Comparison of ENCODE assay signal across 11 cellular contexts in genomic region chr17:2059125-2059836, GRCh38. TPM values are rescaled to one million over a fixed set of nuclear protein-coding genes. Genes with fewer than 3 reads are reported as not detected.
DNase-seq lines count a peak whose midpoint lies in the region; ATAC-seq, FAIRE-seq and TF ChIP-seq lines count a peak whose summit lies in the region.
"Had no signal": no experiment of that assay in that cellular context is flagged by ENCODE, and none has a peak within 500 bp of the region (broad histone marks: within the 10 kb centered on the region; RNA-seq: fewer than 3 reads in every experiment).

No MANE protein-coding gene starts in this region.

- WGBS in thymus, result 6% methylated on average over 36 of the region's 36 CpGs

- peaks cover 31% of the 10 kb centered on the region for H3K4me1 ChIP-seq in thymus (ENCODE audit: control insufficient read depth, insufficient read depth, low read length)

- peak overlapping the region; percentile 29 for H3K4me3 ChIP-seq in thymus (ENCODE audit: low read length)

- in situ Hi-C loops in GM13977 (cut with MboI; ENCODE audit: low pct_unique_long_range_greater_than_20kb, low sequenced_read_pairs, unreplicated experiment), result no loop called here

- H3K36me3 Mint-ChIP-seq in activated CD4-positive, alpha-beta memory T cell treated with anti-CD3 and anti-CD28 coated beads, Interleukin-2, amount 10 ng/mL, durations not matched to agents 7 days and 5 days (ENCODE audit: low read depth), result peaks cover 47% of the 10 kb centered on the region
- H3K36me3 Mint-ChIP-seq in activated CD4-positive, alpha-beta memory T cell treated with anti-CD3 and anti-CD28 coated beads for 36 hours, result peaks cover 40% of the 10 kb centered on the region
- H3K36me3 Mint-ChIP-seq in activated CD8-positive, alpha-beta T cell treated with anti-CD3 and anti-CD28 coated beads, Interleukin-2, amount 10 ng/mL, durations not matched to agents 7 days and 5 days (ENCODE audit: low read depth), result peaks cover 52% of the 10 kb centered on the region

- peaks cover 33% of the 10 kb centered on the region for H3K36me3 ChIP-seq in thymus (ENCODE audit: control insufficient read depth, insufficient read depth)

- FAIRE-seq in GM19239 (lab: Jason Lieb, UNC), result no peak
- FAIRE-seq: endometrium had no signal

- CTCF ChIA-PET in activated CD4-positive, alpha-beta memory T cell treated with anti-CD3 and anti-CD28 coated beads, Interleukin-2, amount 10 ng/mL, durations not matched to agents 7 days and 5 days (lab: Charles Lee), result interaction anchor here (1.0 to 7.9 kb wide), 19 partner anchors 11 to 271 kb away, joined by 3 to 210 read pairs (median 6); no protein-coding TSS in a partner anchor
- CTCF ChIA-PET in activated CD4-positive, alpha-beta memory T cell treated with anti-CD3 and anti-CD28 coated beads for 36 hours (lab: Charles Lee), result interaction anchor here (0.6 to 8.5 kb wide), 25 partner anchors 9 to 223 kb away, joined by 3 to 288 read pairs (median 5); no protein-coding TSS in a partner anchor
- CTCF ChIA-PET in activated CD8-positive, alpha-beta T cell treated with anti-CD3 and anti-CD28 coated beads, Interleukin-2, amount 10 ng/mL, durations not matched to agents 7 days and 5 days (lab: Charles Lee), result interaction anchor here (0.7 to 8.5 kb wide), 24 partner anchors 12 to 357 kb away, joined by 3 to 343 read pairs (median 5); partner anchors contain the start of gene TSR1

- H3K27me3 ChIP-seq in layer of hippocampus (ENCODE audit: control insufficient read depth, insufficient read depth, low read length), result peaks cover 3% of the 10 kb centered on the region
- peaks cover 62% of the 10 kb centered on the region for H3K27me3 ChIP-seq in thymus (ENCODE audit: control insufficient read depth, insufficient read depth)

- H3K27ac Mint-ChIP-seq in activated CD4-positive, alpha-beta memory T cell treated with anti-CD3 and anti-CD28 coated beads, Interleukin-2, amount 10 ng/mL, durations not matched to agents 7 days and 5 days, result no peak overlapping the region
- H3K27ac Mint-ChIP-seq in activated CD4-positive, alpha-beta memory T cell treated with anti-CD3 and anti-CD28 coated beads for 36 hours, result no peak overlapping the region
- H3K27ac Mint-ChIP-seq in activated CD8-positive, alpha-beta T cell treated with anti-CD3 and anti-CD28 coated beads, Interleukin-2, amount 10 ng/mL, durations not matched to agents 7 days and 5 days, result peak overlapping the region; percentile 13

- intact Hi-C loops in activated CD4-positive, alpha-beta memory T cell treated with anti-CD3 and anti-CD28 coated beads for 36 hours (cut with micrococcal nuclease), result loop anchor here (5.0 kb wide), 1 partner anchor 293 kb away; no protein-coding TSS in a partner anchor

- peak overlapping the region; percentile 30 for H3K4me3 Mint-ChIP-seq in activated CD4-positive, alpha-beta memory T cell treated with anti-CD3 and anti-CD28 coated beads, Interleukin-2, amount 10 ng/mL, durations not matched to agents 7 days and 5 days
- H3K4me3 Mint-ChIP-seq in activated CD4-positive, alpha-beta memory T cell treated with anti-CD3 and anti-CD28 coated beads for 36 hours, result no peak overlapping the region
- peak overlapping the region; percentile 52 for H3K4me3 Mint-ChIP-seq in activated CD8-positive, alpha-beta T cell treated with anti-CD3 and anti-CD28 coated beads, Interleukin-2, amount 10 ng/mL, durations not matched to agents 7 days and 5 days

- peaks cover 1% of the 10 kb centered on the region for H3K9me3 ChIP-seq in thymus (ENCODE audit: control insufficient read depth)

- TF ChIP-seq CTCF in GM13977 (IDR thresholded peaks at IDR 0.05; ENCODE audit: extremely low read depth, insufficient read depth, missing control alignments), result no peak

- H3K27ac ChIP-seq in layer of hippocampus (ENCODE audit: low read depth, low read length) (peak overlapping the region; percentile 62), thymus (ENCODE audit: low read depth) (peak overlapping the region; percentile 69)
- H3K27ac ChIP-seq: KMS-11 had no signal

- no peak for DNase-seq in activated CD4-positive, alpha-beta memory T cell treated with anti-CD3 and anti-CD28 coated beads, Interleukin-2, amount 10 ng/mL, durations not matched to agents 7 days and 5 days
- DNase-seq in activated CD4-positive, alpha-beta memory T cell treated with anti-CD3 and anti-CD28 coated beads for 36 hours, result no peak
- no peak for DNase-seq in activated CD8-positive, alpha-beta T cell treated with anti-CD3 and anti-CD28 coated beads, Interleukin-2, amount 10 ng/mL, durations not matched to agents 7 days and 5 days
- DNase-seq in GM19239 (ENCODE audit: insufficient read length, low spot score), result no peak
- DNase-seq in GM13977 (ENCODE audit: low spot score), result no peak
- DNase-seq in activated CD4-positive, alpha-beta T cell treated with anti-CD3 and anti-CD28 coated beads for 4 hours, result no peak
- DNase-seq: T1000 had no signal

- POLR2A ChIA-PET in activated CD4-positive, alpha-beta memory T cell treated with anti-CD3 and anti-CD28 coated beads, Interleukin-2, amount 10 ng/mL, durations not matched to agents 7 days and 5 days (lab: Charles Lee), result interaction anchor here (0.6 to 5.9 kb wide), 11 partner anchors 11 to 224 kb away, joined by 3 to 94 read pairs (median 4); no protein-coding TSS in a partner anchor
- POLR2A ChIA-PET in activated CD4-positive, alpha-beta memory T cell treated with anti-CD3 and anti-CD28 coated beads for 36 hours (lab: Charles Lee), result interaction anchor here (0.6 to 5.3 kb wide), 8 partner anchors 10 to 217 kb away, joined by 3 to 41 read pairs (median 4); no protein-coding TSS in a partner anchor
- POLR2A ChIA-PET in activated CD8-positive, alpha-beta T cell treated with anti-CD3 and anti-CD28 coated beads, Interleukin-2, amount 10 ng/mL, durations not matched to agents 7 days and 5 days (lab: Charles Lee), result interaction anchor here (1.1 to 5.9 kb wide), 4 partner anchors 29 to 186 kb away, joined by 4 to 58 read pairs (median 8); no protein-coding TSS in a partner anchor

- H3K27me3 Mint-ChIP-seq in activated CD4-positive, alpha-beta memory T cell treated with anti-CD3 and anti-CD28 coated beads, Interleukin-2, amount 10 ng/mL, durations not matched to agents 7 days and 5 days, result peaks cover 1% of the 10 kb centered on the region
- peaks cover 5% of the 10 kb centered on the region for H3K27me3 Mint-ChIP-seq in activated CD4-positive, alpha-beta memory T cell treated with anti-CD3 and anti-CD28 coated beads for 36 hours
- H3K27me3 Mint-ChIP-seq in activated CD8-positive, alpha-beta T cell treated with anti-CD3 and anti-CD28 coated beads, Interleukin-2, amount 10 ng/mL, durations not matched to agents 7 days and 5 days (ENCODE audit: low read depth), result no peaks in the 10 kb centered on the region

- H3K9me3 Mint-ChIP-seq in activated CD4-positive, alpha-beta memory T cell treated with anti-CD3 and anti-CD28 coated beads, Interleukin-2, amount 10 ng/mL, durations not matched to agents 7 days and 5 days, result no peaks in the 10 kb centered on the region
- no peaks in the 10 kb centered on the region for H3K9me3 Mint-ChIP-seq in activated CD4-positive, alpha-beta memory T cell treated with anti-CD3 and anti-CD28 coated beads for 36 hours
- H3K9me3 Mint-ChIP-seq in activated CD8-positive, alpha-beta T cell treated with anti-CD3 and anti-CD28 coated beads, Interleukin-2, amount 10 ng/mL, durations not matched to agents 7 days and 5 days (ENCODE audit: insufficient read depth), result no peaks in the 10 kb centered on the region

- H3K4me1 Mint-ChIP-seq in activated CD4-positive, alpha-beta memory T cell treated with anti-CD3 and anti-CD28 coated beads, Interleukin-2, amount 10 ng/mL, durations not matched to agents 7 days and 5 days, result peaks cover 46% of the 10 kb centered on the region
- H3K4me1 Mint-ChIP-seq in activated CD4-positive, alpha-beta memory T cell treated with anti-CD3 and anti-CD28 coated beads for 36 hours (ENCODE audit: low read depth), result peaks cover 7% of the 10 kb centered on the region
- H3K4me1 Mint-ChIP-seq in activated CD8-positive, alpha-beta T cell treated with anti-CD3 and anti-CD28 coated beads, Interleukin-2, amount 10 ng/mL, durations not matched to agents 7 days and 5 days (ENCODE audit: low read depth), result peaks cover 52% of the 10 kb centered on the region

- ATAC-seq in activated CD8-positive, alpha-beta T cell treated with anti-CD3 and anti-CD28 coated beads, Interleukin-2, amount 10 ng/mL, durations not matched to agents 7 days and 5 days, result no peak

RNA-seq across cellular contexts. Expression of gene HIC1, which starts 4.4 kb away (rescaled TPM):
- total RNA-seq in activated CD4-positive, alpha-beta memory T cell treated with anti-CD3 and anti-CD28 coated beads, Interleukin-2, amount 10 ng/mL, durations not matched to agents 7 days and 5 days, result 10 to 100 TPM; 38.3 to 39.8 TPM
- 10 to 100 TPM; 13.1 to 13.2 TPM for total RNA-seq in activated CD4-positive, alpha-beta memory T cell treated with anti-CD3 and anti-CD28 coated beads for 36 hours
- 10 to 100 TPM; 66.8 to 70.8 TPM for total RNA-seq in activated CD8-positive, alpha-beta T cell treated with anti-CD3 and anti-CD28 coated beads, Interleukin-2, amount 10 ng/mL, durations not matched to agents 7 days and 5 days
- polyA plus RNA-seq in thymus, result 4.2 TPM

RNA-seq across cellular contexts. Expression of gene OVCA2, which starts 17.5 kb away (rescaled TPM):
- total RNA-seq in activated CD4-positive, alpha-beta memory T cell treated with anti-CD3 and anti-CD28 coated beads, Interleukin-2, amount 10 ng/mL, durations not matched to agents 7 days and 5 days, result 10 to 100 TPM; 43.2 to 45.4 TPM
- total RNA-seq in activated CD4-positive, alpha-beta memory T cell treated with anti-CD3 and anti-CD28 coated beads for 36 hours, result 10 to 100 TPM; 31.7 to 34.8 TPM
- total RNA-seq in activated CD8-positive, alpha-beta T cell treated with anti-CD3 and anti-CD28 coated beads, Interleukin-2, amount 10 ng/mL, durations not matched to agents 7 days and 5 days, result 10 to 100 TPM; 34.9 to 40.1 TPM
- polyA plus RNA-seq in thymus, result 81.8 TPM

RNA-seq across cellular contexts. Expression of gene DPH1, which starts 29.3 kb away (rescaled TPM):
- 10 to 100 TPM; 28.4 to 28.8 TPM for total RNA-seq in activated CD4-positive, alpha-beta memory T cell treated with anti-CD3 and anti-CD28 coated beads, Interleukin-2, amount 10 ng/mL, durations not matched to agents 7 days and 5 days
- 10 to 100 TPM; 29.4 to 31.1 TPM for total RNA-seq in activated CD4-positive, alpha-beta memory T cell treated with anti-CD3 and anti-CD28 coated beads for 36 hours
- 10 to 100 TPM; 24.6 to 24.7 TPM for total RNA-seq in activated CD8-positive, alpha-beta T cell treated with anti-CD3 and anti-CD28 coated beads, Interleukin-2, amount 10 ng/mL, durations not matched to agents 7 days and 5 days
- 26.4 TPM for polyA plus RNA-seq in thymus

RNA-seq across cellular contexts. Expression of gene RTN4RL1, which starts 34.1 kb away (rescaled TPM):
- total RNA-seq in activated CD4-positive, alpha-beta memory T cell treated with anti-CD3 and anti-CD28 coated beads, Interleukin-2, amount 10 ng/mL, durations not matched to agents 7 days and 5 days, result under 1 TPM; 0.33 to 0.35 TPM
- under 1 TPM; 0.17 to 0.21 TPM for total RNA-seq in activated CD4-positive, alpha-beta memory T cell treated with anti-CD3 and anti-CD28 coated beads for 36 hours
- total RNA-seq in activated CD8-positive, alpha-beta T cell treated with anti-CD3 and anti-CD28 coated beads, Interleukin-2, amount 10 ng/mL, durations not matched to agents 7 days and 5 days, result under 1 TPM; 0.10 to 0.18 TPM
- polyA plus RNA-seq in thymus, result 0.68 TPM
